25 cellular contexts compared by ENCODE assay signal in genomic region chr2:159194241-159194640, GRCh38.
"Had no signal": no experiment of that assay in that cellular context is flagged by ENCODE, and none has a peak within 500 bp of the region (broad histone marks: within the 10 kb centered on the region; RNA-seq: fewer than 3 reads in every experiment).

No MANE protein-coding gene starts in this region.

- H3K27me3 ChIP-seq: breast epithelium, hepatocyte, neural progenitor cell, spleen, testis, upper lobe of right lung had no signal

- H3K4me3 ChIP-seq: breast epithelium, hepatocyte, neural progenitor cell, spleen, testis, upper lobe of right lung had no signal

- DNase-seq: activated B cell treated with CpG ODN at 0.5 μM for 24 hours; activated CD4-positive, alpha-beta T cell treated with anti-CD3 and anti-CD28 coated beads for 4 hours; activated CD4-positive, alpha-beta T cell treated with anti-CD3 and anti-CD28 coated beads, Interleukin-2, amount 50 U/mL, for 48 hours; activated CD8-positive, alpha-beta memory T cell treated with anti-CD3 and anti-CD28 coated beads, Interleukin-2, amount 50 U/mL, for 48 hours; activated naive CD4-positive, alpha-beta T cell; activated naive CD8-positive, alpha-beta T cell treated with anti-CD3 and anti-CD28 coated beads for 36 hours; activated T-cell treated with anti-CD3 and anti-CD28 coated beads, Interleukin-2, amount 50 U/mL, for 4 hours; cerebellar nuclear complex; cortex of kidney; endodermal cell; kidney glomerular epithelial cell; naive thymus-derived CD4-positive, alpha-beta T cell; spleen; stimulated activated CD4-positive, alpha-beta T cell treated with anti-CD3 and anti-CD28 coated beads, Interleukin-4, amount 100 ng/mL, for 1 hour; stimulated activated naive CD4-positive, alpha-beta T cell; SW 1271; T-helper 17 cell; testis; upper lobe of right lung had no signal

- H3K9me3 Mint-ChIP-seq: activated B cell treated with CpG ODN at 0.5 μM for 24 hours; activated naive CD8-positive, alpha-beta T cell treated with anti-CD3 and anti-CD28 coated beads for 36 hours; activated T-cell treated with anti-CD3 and anti-CD28 coated beads, Interleukin-2, amount 50 U/mL, for 4 hours; activated T-helper 2 cell treated with anti-CD3 and anti-CD28 coated beads, Interferon-gamma antibody, Interleukin-2, Interleukin-4, amounts not matched to agents 10 μg/mL and 5 μg/mL and 100 μg/mL, durations not matched to agents 14 hours and 24 hours and 36 hours; endodermal cell; memory B cell; naive thymus-derived CD4-positive, alpha-beta T cell; neural progenitor cell had no signal

- H3K27ac ChIP-seq: breast epithelium, epithelial cell of prostate, hepatocyte, neural progenitor cell, spleen, testis, upper lobe of right lung had no signal

- H3K27me3 Mint-ChIP-seq: activated naive CD8-positive, alpha-beta T cell treated with anti-CD3 and anti-CD28 coated beads for 36 hours; naive thymus-derived CD4-positive, alpha-beta T cell; T-helper 17 cell had no signal

- H3K4me3 Mint-ChIP-seq: activated B cell treated with CpG ODN at 0.5 μM for 24 hours; activated naive CD8-positive, alpha-beta T cell treated with anti-CD3 and anti-CD28 coated beads for 36 hours; activated T-cell treated with anti-CD3 and anti-CD28 coated beads, Interleukin-2, amount 50 U/mL, for 4 hours; endodermal cell; memory B cell; naive thymus-derived CD4-positive, alpha-beta T cell; neural progenitor cell; T-helper 17 cell had no signal

- H3K27ac Mint-ChIP-seq: activated B cell treated with CpG ODN at 0.5 μM for 24 hours; activated naive CD8-positive, alpha-beta T cell treated with anti-CD3 and anti-CD28 coated beads for 36 hours; activated T-helper 2 cell treated with anti-CD3 and anti-CD28 coated beads, Interferon-gamma antibody, Interleukin-2, Interleukin-4, amounts not matched to agents 10 μg/mL and 5 μg/mL and 100 μg/mL, durations not matched to agents 14 hours and 24 hours and 36 hours; endodermal cell; memory B cell; naive thymus-derived CD4-positive, alpha-beta T cell; neural progenitor cell; T-helper 17 cell had no signal

- ATAC-seq: activated T-cell treated with anti-CD3 and anti-CD28 coated beads, Interleukin-2, amount 50 U/mL, for 4 hours; naive thymus-derived CD4-positive, alpha-beta T cell; T-helper 17 cell; upper lobe of right lung had no signal

- H3K36me3 ChIP-seq: neural progenitor cell had no signal

- H3K4me1 ChIP-seq: breast epithelium, spleen, testis, upper lobe of right lung had no signal

- H3K36me3 Mint-ChIP-seq: activated naive CD8-positive, alpha-beta T cell treated with anti-CD3 and anti-CD28 coated beads for 36 hours; memory B cell; naive thymus-derived CD4-positive, alpha-beta T cell had no signal

- H3K4me1 Mint-ChIP-seq: activated B cell treated with CpG ODN at 0.5 μM for 24 hours; activated naive CD8-positive, alpha-beta T cell treated with anti-CD3 and anti-CD28 coated beads for 36 hours; endodermal cell; memory B cell; naive thymus-derived CD4-positive, alpha-beta T cell had no signal

- H3K9me3 ChIP-seq: breast epithelium, spleen, testis, upper lobe of right lung had no signal
